ENCODE assay signal across 8 cellular contexts in genomic region chr12:27237790-27238771, GRCh38.
DNase-seq lines count a peak whose midpoint lies in the region; ATAC-seq and TF ChIP-seq lines count a peak whose summit lies in the region.

No MANE protein-coding gene starts in this region.

- ATAC-seq in GM18907 (IDR thresholded peaks at IDR 0.05; ENCODE audit: unreplicated experiment): peak; percentile 76
- peak; percentile 76 for ATAC-seq in HG02759 (IDR thresholded peaks at IDR 0.05; ENCODE audit: unreplicated experiment)

- DNase-seq in OCI-M1 (lab: John Stamatoyannopoulos, UW) (peak; percentile 87), islet precursor cell (peak; percentile 60), posterior cingulate gyrus (no peak), DMS153 (lab: John Stamatoyannopoulos, UW) (no peak), 8988T (no peak), GM10266 (ENCODE audit: extremely low spot score) (no peak)

- TF ChIP-seq CTCF in GM10266 (IDR thresholded peaks at IDR 0.05; ENCODE audit: control insufficient read depth, insufficient read depth, low read depth, missing control alignments): no peak

- intact Hi-C loops in posterior cingulate gyrus (cut with DNase I): no loop called here

Comparison
In these comparisons a context has a peak if more than half of its experiments do, and no peak if none do; other contexts are left out.
1. DNase-seq: peak in OCI-M1 (single experiment) and islet precursor cell (single experiment); none in posterior cingulate gyrus (0 of 10), DMS153 (single experiment), 8988T (single experiment) and GM10266 (single experiment).